35 cellular contexts compared by ENCODE assay signal in the genomic region with DNA sequence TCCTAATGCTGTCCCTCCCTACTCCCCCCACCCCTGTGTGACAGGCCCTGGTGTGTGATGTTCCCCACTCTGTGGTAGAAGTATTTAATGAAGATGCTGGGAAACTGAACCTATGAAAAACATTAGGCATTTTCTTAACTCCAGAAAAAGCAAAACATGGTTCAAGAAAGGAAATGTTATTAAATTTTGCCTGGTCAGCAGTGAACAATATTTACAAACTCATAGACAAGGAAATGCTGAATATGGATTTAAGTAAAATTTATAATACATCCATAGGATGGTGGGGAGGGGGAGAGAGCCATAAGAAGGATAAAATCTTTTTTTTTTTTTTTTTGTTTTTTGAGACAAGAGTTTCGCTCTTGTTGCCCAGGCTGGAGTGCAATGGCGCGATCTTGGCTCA. TPM values are rescaled to one million over a fixed set of nuclear protein-coding genes. Genes with fewer than 3 reads are reported as not detected.
"Had no signal": no experiment of that assay in that cellular context is flagged by ENCODE, and none has a peak within 500 bp of the region (broad histone marks: within the 10 kb centered on the region; RNA-seq: fewer than 3 reads in every experiment).

No MANE protein-coding gene starts in this region.

- H3K27ac ChIP-seq: neutrophil, ovary, parathyroid adenoma, psoas muscle, skin epidermis, spleen, stomach, thoracic aorta, thyroid gland, tibial nerve, upper lobe of left lung had no signal

- H3K4me2 ChIP-seq: smooth muscle cell had no signal

- H2AFZ ChIP-seq: parathyroid adenoma had no signal

- FAIRE-seq: urothelium cell line had no signal

- H3K27me3 Mint-ChIP-seq: progenitor cell of endocrine pancreas; stimulated activated naive B cell treated with anti-CD40 and anti-IgM and Interleukin-4, amounts not matched to agents 10 μg/mL and 1 μg/mL and 100 μg/mL, for 72 hours; stimulated activated naive CD8-positive, alpha-beta T cell treated with anti-CD3 and anti-CD28 coated beads, Interleukin-15, Interleukin-2, amounts not matched to agents 100 ng/mL and 50 ng/mL, for 24 hours had no signal

- H3K36me3 Mint-ChIP-seq: naive thymus-derived CD4-positive, alpha-beta T cell; natural killer cell; stimulated activated effector memory CD8-positive, alpha-beta T cell treated with anti-CD3 and anti-CD28 coated beads, Interleukin-12 subunit alpha, Interleukin-12 subunit beta, amount 100 ng/mL, for 72 hours had no signal

- H3K27ac Mint-ChIP-seq: naive thymus-derived CD4-positive, alpha-beta T cell; natural killer cell; nephron; progenitor cell of endocrine pancreas; stimulated activated effector memory CD8-positive, alpha-beta T cell treated with anti-CD3 and anti-CD28 coated beads, Interleukin-12 subunit alpha, Interleukin-12 subunit beta, amount 100 ng/mL, for 72 hours; stimulated activated naive B cell treated with anti-CD40 and anti-IgM and Interleukin-4, amounts not matched to agents 10 μg/mL and 1 μg/mL and 100 μg/mL, for 72 hours; stimulated activated naive CD8-positive, alpha-beta T cell treated with anti-CD3 and anti-CD28 coated beads, Interleukin-15, Interleukin-2, amounts not matched to agents 100 ng/mL and 50 ng/mL, for 24 hours had no signal

- H3K9me3 Mint-ChIP-seq: naive thymus-derived CD4-positive, alpha-beta T cell; natural killer cell; stimulated activated effector memory CD8-positive, alpha-beta T cell treated with anti-CD3 and anti-CD28 coated beads, Interleukin-12 subunit alpha, Interleukin-12 subunit beta, amount 100 ng/mL, for 72 hours; stimulated activated naive B cell treated with anti-CD40 and anti-IgM and Interleukin-4, amounts not matched to agents 10 μg/mL and 1 μg/mL and 100 μg/mL, for 72 hours; stimulated activated naive CD8-positive, alpha-beta T cell treated with anti-CD3 and anti-CD28 coated beads, Interleukin-15, Interleukin-2, amounts not matched to agents 100 ng/mL and 50 ng/mL, for 24 hours had no signal

- H3K4me3 ChIP-seq: ovary, psoas muscle, skin epidermis, smooth muscle cell, spleen, stomach, thoracic aorta, thyroid gland, tibial nerve, upper lobe of left lung had no signal

- H3K36me3 ChIP-seq: neutrophil, ovary, spleen, stomach, thoracic aorta, thyroid gland, tibial nerve, upper lobe of left lung had no signal

- H3K4me1 Mint-ChIP-seq: natural killer cell; nephron; stimulated activated naive B cell treated with anti-CD40 and anti-IgM and Interleukin-4, amounts not matched to agents 10 μg/mL and 1 μg/mL and 100 μg/mL, for 72 hours had no signal

- DNase-seq: naive thymus-derived CD4-positive, alpha-beta T cell; natural killer cell; nucleus accumbens; ovary; posterior cingulate gyrus; psoas muscle; right cardiac atrium; spleen; stimulated activated CD4-positive, alpha-beta T cell treated with anti-CD3 and anti-CD28 coated beads, Interleukin-12 subunit alpha, Interleukin-12 subunit beta, amount 100 ng/mL, for 4 hours; stimulated activated CD4-positive, alpha-beta T cell treated with anti-CD3 and anti-CD28 coated beads, Interleukin-1b, Interleukin-23, amount 100 ng/mL, for 48 hours; stimulated activated CD4-positive, alpha-beta T cell treated with anti-CD3 and anti-CD28 coated beads, Interleukin-4, amount 100 ng/mL, for 24 hours; stimulated activated naive B cell treated with anti-CD40 and anti-IgM and Interleukin-4, amounts not matched to agents 10 μg/mL and 1 μg/mL and 100 μg/mL, for 72 hours; stimulated activated naive CD4-positive, alpha-beta T cell treated with Interleukin-2 at 50 U/mL for 16 hours; stomach; thyroid gland; trophoblast cell; upper lobe of left lung had no signal

- H3K9ac ChIP-seq: parathyroid adenoma had no signal

- ATAC-seq: naive thymus-derived CD4-positive, alpha-beta T cell; natural killer cell; psoas muscle; right cardiac atrium; sciatic nerve; stimulated activated effector memory CD8-positive, alpha-beta T cell treated with anti-CD3 and anti-CD28 coated beads, Interleukin-12 subunit alpha, Interleukin-12 subunit beta, amount 100 ng/mL, for 72 hours; stimulated activated naive B cell treated with anti-CD40 and anti-IgM and Interleukin-4, amounts not matched to agents 10 μg/mL and 1 μg/mL and 100 μg/mL, for 72 hours had no signal

- H3K9me3 ChIP-seq: neutrophil, ovary, psoas muscle, spleen, stomach, thoracic aorta, thyroid gland, tibial nerve, upper lobe of left lung had no signal

- H3K4me1 ChIP-seq: parathyroid adenoma, thyroid gland had no signal

- H3K27me3 ChIP-seq: neutrophil, ovary, spleen, stomach, thyroid gland, tibial nerve, upper lobe of left lung had no signal

- H3K79me2 ChIP-seq: parathyroid adenoma had no signal

- H3K4me3 Mint-ChIP-seq: naive thymus-derived CD4-positive, alpha-beta T cell; natural killer cell; nephron; stimulated activated effector memory CD8-positive, alpha-beta T cell treated with anti-CD3 and anti-CD28 coated beads, Interleukin-12 subunit alpha, Interleukin-12 subunit beta, amount 100 ng/mL, for 72 hours; stimulated activated naive B cell treated with anti-CD40 and anti-IgM and Interleukin-4, amounts not matched to agents 10 μg/mL and 1 μg/mL and 100 μg/mL, for 72 hours; stimulated activated naive CD8-positive, alpha-beta T cell treated with anti-CD3 and anti-CD28 coated beads, Interleukin-15, Interleukin-2, amounts not matched to agents 100 ng/mL and 50 ng/mL, for 24 hours had no signal

RNA-seq across cellular contexts. Expression of a gene that starts 10.8 kb away (rescaled TPM):
- total RNA-seq: naive thymus-derived CD4-positive, alpha-beta T cell; natural killer cell; omental fat pad; ovary; progenitor cell of endocrine pancreas; psoas muscle; renal cortical epithelial cell; right cardiac atrium; sciatic nerve; smooth muscle cell; spleen; stomach; subcutaneous adipose tissue; temporal lobe; thoracic aorta; thyroid gland; tibial nerve; upper lobe of left lung; ureter had no signal
- polyA plus RNA-seq: naive thymus-derived CD4-positive, alpha-beta T cell; neural cell; ovary; psoas muscle; right cardiac atrium; smooth muscle cell; spleen; stomach had no signal
